Comparison of ENCODE assay signal across 14 cellular contexts in genomic region chr2:20074001-20074648, GRCh38. TPM values are rescaled to one million over a fixed set of nuclear protein-coding genes. Genes with fewer than 3 reads are reported as not detected.
DNase-seq lines count a peak whose midpoint lies in the region; ATAC-seq lines count a peak whose summit lies in the region.
"Had no signal": no experiment of that assay in that cellular context is flagged by ENCODE, and none has a peak within 500 bp of the region (broad histone marks: within the 10 kb centered on the region; RNA-seq: fewer than 3 reads in every experiment).

No MANE protein-coding gene starts in this region.

- no peak overlapping the region for H3K4me3 ChIP-seq in subcutaneous abdominal adipose tissue (ENCODE audit: low read depth in 1 of 5, low read length in 5 of 5)

- H3K27ac Mint-ChIP-seq in activated CD4-positive, alpha-beta T cell treated with anti-CD3 and anti-CD28 coated beads, Interleukin-2, amount 10 ng/mL, durations not matched to agents 7 days and 5 days = no peak overlapping the region
- H3K27ac Mint-ChIP-seq: activated naive CD4-positive, alpha-beta T cell treated with anti-CD3 and anti-CD28 coated beads, Interleukin-2, amount 50 U/mL, for 72 hours; CD8-positive, alpha-beta memory T cell; WTC11 had no signal

- H3K9me3 ChIP-seq in subcutaneous abdominal adipose tissue (ENCODE audit: control insufficient read depth in 5 of 5, low read length in 5 of 5) = peaks cover 0 to 5% (median 0%) of the 10 kb centered on the region in 5 donors

- no peaks in the 10 kb centered on the region for H3K9me3 Mint-ChIP-seq in activated CD4-positive, alpha-beta T cell treated with anti-CD3 and anti-CD28 coated beads, Interleukin-2, amount 10 ng/mL, durations not matched to agents 7 days and 5 days
- H3K9me3 Mint-ChIP-seq: activated naive CD4-positive, alpha-beta T cell treated with anti-CD3 and anti-CD28 coated beads, Interleukin-2, amount 50 U/mL, for 72 hours; CD8-positive, alpha-beta memory T cell had no signal

- intact Hi-C loops in cardiac septum (cut with DNase I) = no loop called here

- H3K9ac ChIP-seq in subcutaneous abdominal adipose tissue (ENCODE audit: low read length in 5 of 5) = no peak overlapping the region

- H3K27ac ChIP-seq in subcutaneous abdominal adipose tissue (ENCODE audit: low read depth, low read length) = peak overlapping the region; percentile 98

- H3K36me3 Mint-ChIP-seq in activated CD4-positive, alpha-beta T cell treated with anti-CD3 and anti-CD28 coated beads, Interleukin-2, amount 10 ng/mL, durations not matched to agents 7 days and 5 days (ENCODE audit: low read depth) = no peaks in the 10 kb centered on the region
- H3K36me3 Mint-ChIP-seq: activated naive CD4-positive, alpha-beta T cell treated with anti-CD3 and anti-CD28 coated beads, Interleukin-2, amount 50 U/mL, for 72 hours; CD8-positive, alpha-beta memory T cell; WTC11 had no signal

- ATAC-seq in HG02571 (IDR thresholded peaks at IDR 0.05; ENCODE audit: unreplicated experiment) = no peak
- ATAC-seq: activated naive CD4-positive, alpha-beta T cell treated with anti-CD3 and anti-CD28 coated beads, Interleukin-2, amount 50 U/mL, for 72 hours; sciatic nerve; stimulated activated naive CD8-positive, alpha-beta T cell treated with anti-CD3 and anti-CD28 coated beads, Interleukin-15, Interleukin-2, amounts not matched to agents 100 U/mL and 50 U/mL, for 24 hours; WTC11 had no signal

- H3K36me3 ChIP-seq in subcutaneous abdominal adipose tissue (ENCODE audit: control insufficient read depth in 5 of 5, insufficient read depth in 5 of 5, low read length in 5 of 5) = no peaks in the 10 kb centered on the region

- no peaks in the 10 kb centered on the region for H3K4me1 Mint-ChIP-seq in activated CD4-positive, alpha-beta T cell treated with anti-CD3 and anti-CD28 coated beads, Interleukin-2, amount 10 ng/mL, durations not matched to agents 7 days and 5 days
- H3K4me1 Mint-ChIP-seq: CD8-positive, alpha-beta memory T cell had no signal

- peaks cover 12 to 41% (median 26%) of the 10 kb centered on the region in 5 donors for H3K4me1 ChIP-seq in subcutaneous abdominal adipose tissue (ENCODE audit: control insufficient read depth in 5 of 5, insufficient read depth in 5 of 5, low read length in 5 of 5)

- POLR2A ChIA-PET in activated CD4-positive, alpha-beta T cell treated with anti-CD3 and anti-CD28 coated beads, Interleukin-2, amount 10 ng/mL, durations not matched to agents 7 days and 5 days (lab: Charles Lee) = no interaction called here

- H3K4me3 Mint-ChIP-seq in activated CD4-positive, alpha-beta T cell treated with anti-CD3 and anti-CD28 coated beads, Interleukin-2, amount 10 ng/mL, durations not matched to agents 7 days and 5 days = no peak overlapping the region
- H3K4me3 Mint-ChIP-seq: CD8-positive, alpha-beta memory T cell; WTC11 had no signal

- H3K27me3 Mint-ChIP-seq in activated CD4-positive, alpha-beta T cell treated with anti-CD3 and anti-CD28 coated beads, Interleukin-2, amount 10 ng/mL, durations not matched to agents 7 days and 5 days = peaks cover 12% of the 10 kb centered on the region

- H3K27me3 ChIP-seq in subcutaneous abdominal adipose tissue (ENCODE audit: control insufficient read depth in 5 of 5, insufficient read depth in 4 of 5, low read length in 5 of 5) = peaks cover 0 to 3% (median 0%) of the 10 kb centered on the region in 5 donors

- DNase-seq in NCI-H2196 (lab: John Stamatoyannopoulos, UW; ENCODE audit: unreplicated experiment) (peak; percentile 17), NCI-H2196 treated with DMSO at 0.1 percent for 48 hours (lab: John Stamatoyannopoulos, UW; ENCODE audit: unreplicated experiment) (no peak), NCI-H510A treated with DMSO at 0.1 percent for 48 hours (lab: John Stamatoyannopoulos, UW) (peak; percentile 43), cardiac septum (ENCODE audit: low spot score) (peak; percentile 69)
- no peak for DNase-seq in activated CD4-positive, alpha-beta T cell treated with anti-CD3 and anti-CD28 coated beads, Interleukin-2, amount 10 ng/mL, durations not matched to agents 7 days and 5 days
- no peak for DNase-seq in stimulated activated naive CD4-positive, alpha-beta T cell (lab: John Stamatoyannopoulos, UW)
- DNase-seq: CD8-positive, alpha-beta memory T cell; NCI-H1694; stimulated activated naive CD8-positive, alpha-beta T cell treated with anti-CD3 and anti-CD28 coated beads, Interleukin-15, Interleukin-2, amounts not matched to agents 100 U/mL and 50 U/mL, for 24 hours had no signal

- CTCF ChIA-PET in activated CD4-positive, alpha-beta T cell treated with anti-CD3 and anti-CD28 coated beads, Interleukin-2, amount 10 ng/mL, durations not matched to agents 7 days and 5 days (lab: Charles Lee) = interaction anchor here (0.7 kb wide), 1 partner anchor 13 kb away, joined by 3 read pairs; no protein-coding TSS in a partner anchor

RNA-seq across cellular contexts. Expression of gene LAPTM4A, which starts 22.7 kb away (rescaled TPM):
- total RNA-seq in cardiac septum = 134 TPM
- 10 to 100 TPM; 26.3 to 52.1 TPM for total RNA-seq in activated CD4-positive, alpha-beta T cell treated with anti-CD3 and anti-CD28 coated beads, Interleukin-2, amount 10 ng/mL, durations not matched to agents 7 days and 5 days

Comparison
In these comparisons a context has a peak if more than half of its experiments do, and no peak if none do; other contexts are left out.
1. DNase-seq: peak in NCI-H2196 (single experiment), NCI-H510A treated with DMSO at 0.1 percent for 48 hours (single experiment) and cardiac septum (single experiment); none in NCI-H2196 treated with DMSO at 0.1 percent for 48 hours (single experiment), activated CD4-positive, alpha-beta T cell treated with anti-CD3 and anti-CD28 coated beads, Interleukin-2, amount 10 ng/mL, durations not matched to agents 7 days and 5 days (single experiment) and stimulated activated naive CD4-positive, alpha-beta T cell (0 of 6).